Comparison of ENCODE assay signal across 1 cellular context in the genomic region with DNA sequence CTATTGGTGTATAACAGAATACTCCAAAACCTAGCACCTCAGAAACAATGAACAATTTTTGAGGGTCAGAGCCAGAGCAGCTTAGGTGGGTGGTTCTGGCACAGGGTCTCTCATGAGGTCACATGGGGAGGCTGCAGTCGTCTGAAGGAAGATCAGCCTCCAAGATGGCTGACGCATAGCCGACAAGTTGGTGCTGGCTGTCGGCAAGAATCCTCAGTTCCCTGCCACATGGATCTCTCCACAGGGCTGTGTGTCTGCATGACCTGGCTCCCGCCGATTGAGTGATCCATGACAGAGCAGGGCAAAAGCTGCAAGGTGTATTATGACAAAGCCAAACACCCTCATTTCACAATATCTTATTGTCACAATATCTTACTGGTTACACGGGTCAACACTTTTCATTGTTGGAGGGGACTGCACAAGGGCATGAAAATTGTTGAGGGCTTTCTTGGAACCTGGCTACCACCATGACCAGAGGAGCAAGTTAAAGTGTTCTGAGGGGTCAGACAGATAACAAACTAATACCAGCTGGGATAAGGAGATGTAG.
A peak's percentile ranks its signal among the peaks of the same experiment; 100 is the strongest.
TF ChIP-seq lines count a peak whose summit lies in the region.

No MANE protein-coding gene starts in this region.

TF ChIP-seq in HepG2, 621 proteins besides CTCF, POLR2A, EP300 and RAD21 (continued from another document):
- TF ChIP-seq, protein P1, sequence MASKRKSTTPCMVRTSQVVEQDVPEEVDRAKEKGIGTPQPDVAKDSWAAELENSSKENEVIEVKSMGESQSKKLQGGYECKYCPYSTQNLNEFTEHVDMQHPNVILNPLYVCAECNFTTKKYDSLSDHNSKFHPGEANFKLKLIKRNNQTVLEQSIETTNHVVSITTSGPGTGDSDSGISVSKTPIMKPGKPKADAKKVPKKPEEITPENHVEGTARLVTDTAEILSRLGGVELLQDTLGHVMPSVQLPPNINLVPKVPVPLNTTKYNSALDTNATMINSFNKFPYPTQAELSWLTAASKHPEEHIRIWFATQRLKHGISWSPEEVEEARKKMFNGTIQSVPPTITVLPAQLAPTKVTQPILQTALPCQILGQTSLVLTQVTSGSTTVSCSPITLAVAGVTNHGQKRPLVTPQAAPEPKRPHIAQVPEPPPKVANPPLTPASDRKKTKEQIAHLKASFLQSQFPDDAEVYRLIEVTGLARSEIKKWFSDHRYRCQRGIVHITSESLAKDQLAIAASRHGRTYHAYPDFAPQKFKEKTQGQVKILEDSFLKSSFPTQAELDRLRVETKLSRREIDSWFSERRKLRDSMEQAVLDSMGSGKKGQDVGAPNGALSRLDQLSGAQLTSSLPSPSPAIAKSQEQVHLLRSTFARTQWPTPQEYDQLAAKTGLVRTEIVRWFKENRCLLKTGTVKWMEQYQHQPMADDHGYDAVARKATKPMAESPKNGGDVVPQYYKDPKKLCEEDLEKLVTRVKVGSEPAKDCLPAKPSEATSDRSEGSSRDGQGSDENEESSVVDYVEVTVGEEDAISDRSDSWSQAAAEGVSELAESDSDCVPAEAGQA (IDR thresholded peaks at IDR 0.05; ENCODE audit: low read depth): no peak
- TF ChIP-seq, protein P1 (CRISPR knock-in tag; IDR thresholded peaks at IDR 0.05; ENCODE audit: borderline replicate concordance): no peak
- TF ChIP-seq SMC3 (IDR thresholded peaks at IDR 0.05; ENCODE audit: low read length) (no peak), SKI (IDR thresholded peaks at IDR 0.05; ENCODE audit: partially characterized antibody) (no peak), ZNF10 (CRISPR knock-in tag; IDR thresholded peaks at IDR 0.05; ENCODE audit: borderline replicate concordance, low read depth) (no peak), LCORL (IDR thresholded peaks at IDR 0.05) (no peak), LCORL (CRISPR knock-in tag; IDR thresholded peaks at IDR 0.05) (no peak), ZNF746 (CRISPR knock-in tag; IDR thresholded peaks at IDR 0.05) (no peak), ZZZ3 (CRISPR knock-in tag; IDR thresholded peaks at IDR 0.05; ENCODE audit: borderline replicate concordance) (no peak), CAMTA2 (CRISPR knock-in tag; IDR thresholded peaks at IDR 0.05; ENCODE audit: borderline replicate concordance) (no peak), ZNF331 (CRISPR knock-in tag; IDR thresholded peaks at IDR 0.05) (no peak), SAP130 (CRISPR knock-in tag; IDR thresholded peaks at IDR 0.05; ENCODE audit: low read depth) (no peak), YEATS2 (CRISPR knock-in tag; IDR thresholded peaks at IDR 0.05; ENCODE audit: borderline replicate concordance) (no peak), ZNF230 (CRISPR knock-in tag; IDR thresholded peaks at IDR 0.05) (no peak)
- TF ChIP-seq, protein P2, sequence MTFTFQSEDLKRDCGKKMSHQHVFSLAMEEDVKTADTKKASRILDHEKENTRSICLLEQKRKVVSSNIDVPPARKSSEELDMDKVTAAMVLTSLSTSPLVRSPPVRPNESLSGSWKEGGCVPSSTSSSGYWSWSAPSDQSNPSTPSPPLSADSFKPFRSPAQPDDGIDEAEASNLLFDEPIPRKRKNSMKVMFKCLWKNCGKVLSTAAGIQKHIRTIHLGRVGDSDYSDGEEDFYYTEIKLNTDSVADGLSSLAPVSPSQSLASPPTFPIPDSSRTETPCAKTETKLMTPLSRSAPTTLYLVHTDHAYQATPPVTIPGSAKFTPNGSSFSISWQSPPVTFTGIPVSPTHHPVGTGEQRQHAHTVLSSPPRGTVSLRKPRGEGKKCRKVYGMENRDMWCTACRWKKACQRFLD (CRISPR knock-in tag; IDR thresholded peaks at IDR 0.05; ENCODE audit: borderline replicate concordance): no peak
- TF ChIP-seq, protein P3, sequence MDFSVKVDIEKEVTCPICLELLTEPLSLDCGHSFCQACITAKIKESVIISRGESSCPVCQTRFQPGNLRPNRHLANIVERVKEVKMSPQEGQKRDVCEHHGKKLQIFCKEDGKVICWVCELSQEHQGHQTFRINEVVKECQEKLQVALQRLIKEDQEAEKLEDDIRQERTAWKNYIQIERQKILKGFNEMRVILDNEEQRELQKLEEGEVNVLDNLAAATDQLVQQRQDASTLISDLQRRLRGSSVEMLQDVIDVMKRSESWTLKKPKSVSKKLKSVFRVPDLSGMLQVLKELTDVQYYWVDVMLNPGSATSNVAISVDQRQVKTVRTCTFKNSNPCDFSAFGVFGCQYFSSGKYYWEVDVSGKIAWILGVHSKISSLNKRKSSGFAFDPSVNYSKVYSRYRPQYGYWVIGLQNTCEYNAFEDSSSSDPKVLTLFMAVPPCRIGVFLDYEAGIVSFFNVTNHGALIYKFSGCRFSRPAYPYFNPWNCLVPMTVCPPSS (IDR thresholded peaks at IDR 0.05): no peak
- TF ChIP-seq, protein P4, sequence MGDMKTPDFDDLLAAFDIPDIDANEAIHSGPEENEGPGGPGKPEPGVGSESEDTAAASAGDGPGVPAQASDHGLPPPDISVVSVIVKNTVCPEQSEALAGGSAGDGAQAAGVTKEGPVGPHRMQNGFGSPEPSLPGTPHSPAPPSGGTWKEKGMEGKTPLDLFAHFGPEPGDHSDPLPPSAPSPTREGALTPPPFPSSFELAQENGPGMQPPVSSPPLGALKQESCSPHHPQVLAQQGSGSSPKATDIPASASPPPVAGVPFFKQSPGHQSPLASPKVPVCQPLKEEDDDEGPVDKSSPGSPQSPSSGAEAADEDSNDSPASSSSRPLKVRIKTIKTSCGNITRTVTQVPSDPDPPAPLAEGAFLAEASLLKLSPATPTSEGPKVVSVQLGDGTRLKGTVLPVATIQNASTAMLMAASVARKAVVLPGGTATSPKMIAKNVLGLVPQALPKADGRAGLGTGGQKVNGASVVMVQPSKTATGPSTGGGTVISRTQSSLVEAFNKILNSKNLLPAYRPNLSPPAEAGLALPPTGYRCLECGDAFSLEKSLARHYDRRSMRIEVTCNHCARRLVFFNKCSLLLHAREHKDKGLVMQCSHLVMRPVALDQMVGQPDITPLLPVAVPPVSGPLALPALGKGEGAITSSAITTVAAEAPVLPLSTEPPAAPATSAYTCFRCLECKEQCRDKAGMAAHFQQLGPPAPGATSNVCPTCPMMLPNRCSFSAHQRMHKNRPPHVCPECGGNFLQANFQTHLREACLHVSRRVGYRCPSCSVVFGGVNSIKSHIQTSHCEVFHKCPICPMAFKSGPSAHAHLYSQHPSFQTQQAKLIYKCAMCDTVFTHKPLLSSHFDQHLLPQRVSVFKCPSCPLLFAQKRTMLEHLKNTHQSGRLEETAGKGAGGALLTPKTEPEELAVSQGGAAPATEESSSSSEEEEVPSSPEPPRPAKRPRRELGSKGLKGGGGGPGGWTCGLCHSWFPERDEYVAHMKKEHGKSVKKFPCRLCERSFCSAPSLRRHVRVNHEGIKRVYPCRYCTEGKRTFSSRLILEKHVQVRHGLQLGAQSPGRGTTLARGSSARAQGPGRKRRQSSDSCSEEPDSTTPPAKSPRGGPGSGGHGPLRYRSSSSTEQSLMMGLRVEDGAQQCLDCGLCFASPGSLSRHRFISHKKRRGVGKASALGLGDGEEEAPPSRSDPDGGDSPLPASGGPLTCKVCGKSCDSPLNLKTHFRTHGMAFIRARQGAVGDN (CRISPR knock-in tag; IDR thresholded peaks at IDR 0.05): peak; percentile 38
- TF ChIP-seq, protein P5, sequence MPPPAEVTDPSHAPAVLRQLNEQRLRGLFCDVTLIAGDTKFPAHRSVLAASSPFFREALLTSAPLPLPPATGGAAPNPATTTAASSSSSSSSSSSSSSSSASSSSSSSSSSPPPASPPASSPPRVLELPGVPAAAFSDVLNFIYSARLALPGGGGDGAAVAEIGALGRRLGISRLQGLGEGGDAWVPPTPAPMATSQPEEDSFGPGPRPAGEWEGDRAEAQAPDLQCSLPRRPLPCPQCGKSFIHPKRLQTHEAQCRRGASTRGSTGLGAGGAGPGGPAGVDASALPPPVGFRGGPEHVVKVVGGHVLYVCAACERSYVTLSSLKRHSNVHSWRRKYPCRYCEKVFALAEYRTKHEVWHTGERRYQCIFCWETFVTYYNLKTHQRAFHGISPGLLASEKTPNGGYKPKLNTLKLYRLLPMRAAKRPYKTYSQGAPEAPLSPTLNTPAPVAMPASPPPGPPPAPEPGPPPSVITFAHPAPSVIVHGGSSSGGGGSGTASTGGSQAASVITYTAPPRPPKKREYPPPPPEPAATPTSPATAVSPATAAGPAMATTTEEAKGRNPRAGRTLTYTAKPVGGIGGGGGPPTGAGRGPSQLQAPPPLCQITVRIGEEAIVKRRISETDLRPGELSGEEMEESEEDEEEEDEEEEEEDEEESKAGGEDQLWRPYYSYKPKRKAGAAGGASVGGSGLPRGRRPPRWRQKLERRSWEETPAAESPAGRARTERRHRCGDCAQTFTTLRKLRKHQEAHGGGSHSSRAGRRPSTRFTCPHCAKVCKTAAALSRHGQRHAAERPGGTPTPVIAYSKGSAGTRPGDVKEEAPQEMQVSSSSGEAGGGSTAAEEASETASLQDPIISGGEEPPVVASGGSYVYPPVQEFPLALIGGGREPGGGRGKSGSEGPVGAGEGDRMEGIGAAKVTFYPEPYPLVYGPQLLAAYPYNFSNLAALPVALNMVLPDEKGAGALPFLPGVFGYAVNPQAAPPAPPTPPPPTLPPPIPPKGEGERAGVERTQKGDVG (CRISPR knock-in tag; IDR thresholded peaks at IDR 0.05; ENCODE audit: borderline replicate concordance): no peak
